ENCODE assay signal across 15 cellular contexts in the genomic region with DNA sequence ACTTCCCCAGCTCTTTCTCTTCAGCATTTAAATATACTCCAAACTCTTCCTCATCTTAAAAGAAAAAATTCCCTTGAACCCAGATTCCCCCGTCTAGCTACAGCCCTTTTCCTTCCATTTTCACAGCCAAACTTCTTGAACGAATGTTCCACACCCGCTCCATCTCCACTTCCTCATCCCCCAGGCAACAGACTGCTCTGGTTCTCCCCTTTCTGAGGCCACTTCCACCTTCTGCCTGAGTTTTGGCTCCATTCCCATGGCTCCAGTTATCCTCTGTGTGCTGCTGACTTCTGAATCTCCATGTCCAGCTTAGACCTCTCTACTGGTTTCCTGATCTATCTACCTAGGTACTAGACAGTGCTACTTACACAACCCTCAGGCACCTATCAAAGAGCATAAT.
"Had no signal": no experiment of that assay in that cellular context is flagged by ENCODE, and none has a peak within 500 bp of the region (broad histone marks: within the 10 kb centered on the region; RNA-seq: fewer than 3 reads in every experiment).

No MANE protein-coding gene starts in this region.

- H3K27me3 Mint-ChIP-seq: activated naive CD4-positive, alpha-beta T cell treated with anti-CD3 and anti-CD28 coated beads, Interleukin-2, amount 50 U/mL, for 24 hours; brain had no signal

- ATAC-seq: psoas muscle had no signal

- H3K9me3 Mint-ChIP-seq: activated naive CD4-positive, alpha-beta T cell treated with anti-CD3 and anti-CD28 coated beads, Interleukin-2, amount 50 U/mL, for 24 hours; activated T-helper 2 cell treated with anti-CD3 and anti-CD28 coated beads, Interferon-gamma antibody, Interleukin-2, Interleukin-4, amounts not matched to agents 10 μg/mL and 5 μg/mL and 100 μg/mL, durations not matched to agents 14 hours and 24 hours and 36 hours; brain; nephron progenitor cell had no signal

- H3K4me1 Mint-ChIP-seq: activated naive CD4-positive, alpha-beta T cell treated with anti-CD3 and anti-CD28 coated beads, Interleukin-2, amount 50 U/mL, for 24 hours had no signal

- H3K4me3 Mint-ChIP-seq: activated naive CD4-positive, alpha-beta T cell treated with anti-CD3 and anti-CD28 coated beads, Interleukin-2, amount 50 U/mL, for 24 hours; brain; nephron progenitor cell had no signal

- H3K9me3 ChIP-seq: esophagus squamous epithelium, psoas muscle, right lobe of liver, transverse colon had no signal

- H3K27ac Mint-ChIP-seq: activated naive CD4-positive, alpha-beta T cell treated with anti-CD3 and anti-CD28 coated beads, Interleukin-2, amount 50 U/mL, for 24 hours; activated T-helper 2 cell treated with anti-CD3 and anti-CD28 coated beads, Interferon-gamma antibody, Interleukin-2, Interleukin-4, amounts not matched to agents 10 μg/mL and 5 μg/mL and 100 μg/mL, durations not matched to agents 14 hours and 24 hours and 36 hours; brain; nephron progenitor cell had no signal

- DNase-seq: activated CD4-positive, alpha-beta T cell treated with anti-CD3 and anti-CD28 coated beads, Interleukin-2, amount 50 U/mL, for 1 hour; activated T-cell treated with anti-CD3 and anti-CD28 coated beads for 4 hours; amygdala; esophagus squamous epithelium; foreskin fibroblast; mesendoderm; nephron progenitor cell; psoas muscle; right lobe of liver; stimulated activated naive CD4-positive, alpha-beta T cell; substantia nigra; transverse colon had no signal
